ENCODE assay signal across 23 cellular contexts in the genomic region with DNA sequence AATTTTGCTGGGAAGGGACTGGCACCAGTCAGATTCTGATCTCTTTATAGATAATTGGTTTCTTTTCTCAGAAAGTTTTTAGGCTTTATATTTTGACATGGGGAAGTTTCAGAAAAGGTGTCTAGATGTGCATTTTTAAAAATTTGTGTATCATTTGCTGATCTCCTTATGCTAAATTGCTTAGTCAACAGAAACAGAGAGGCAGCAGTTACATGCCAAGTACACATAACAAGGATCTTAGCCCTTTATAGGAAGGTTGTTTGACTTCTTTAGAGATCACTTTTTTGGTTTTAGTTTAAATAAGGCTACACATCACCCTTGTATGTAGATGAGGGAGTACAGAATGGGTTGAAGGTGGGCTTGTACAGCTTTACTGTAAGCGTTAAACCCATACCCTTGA.
"Had no signal": no experiment of that assay in that cellular context is flagged by ENCODE, and none has a peak within 500 bp of the region (broad histone marks: within the 10 kb centered on the region; RNA-seq: fewer than 3 reads in every experiment).

No MANE protein-coding gene starts in this region.

- H3K27me3 Mint-ChIP-seq: naive thymus-derived CD8-positive, alpha-beta T cell; stimulated activated memory B cell treated with anti-CD40 and anti-IgM and Interleukin-4, amounts not matched to agents 10 μg/mL and 1 μg/mL and 100 μg/mL, for 72 hours had no signal

- H3K4me1 Mint-ChIP-seq: neural crest cell had no signal

- H3K4me1 ChIP-seq: prostate gland, right atrium auricular region, testis had no signal

- H3K36me3 ChIP-seq: esophagus squamous epithelium, neutrophil, prostate gland, right atrium auricular region, sigmoid colon, spleen, tibial nerve, upper lobe of left lung had no signal

- DNase-seq: effector memory CD4-positive, alpha-beta T cell; erythroblast; esophagus squamous epithelium; hypothalamus; kidney; naive thymus-derived CD8-positive, alpha-beta T cell; sigmoid colon; spleen; stimulated activated CD4-positive, alpha-beta T cell treated with anti-CD3 and anti-CD28 coated beads, Interleukin-4, amount 100 ng/mL, for 4 hours; stimulated activated naive CD8-positive, alpha-beta T cell treated with anti-CD3 and anti-CD28 coated beads, Interleukin-15, Interleukin-2, amounts not matched to agents 100 U/mL and 50 U/mL, for 24 hours; substantia nigra; testis; upper lobe of left lung had no signal

- H3K27ac ChIP-seq: coronary artery, esophagus squamous epithelium, neutrophil, prostate gland, right atrium auricular region, sigmoid colon, spleen, testis, tibial nerve, upper lobe of left lung had no signal

- ATAC-seq: left lobe of liver; naive thymus-derived CD8-positive, alpha-beta T cell; stimulated activated memory B cell treated with anti-CD40 and anti-IgM and Interleukin-4, amounts not matched to agents 10 μg/mL and 1 μg/mL and 100 μg/mL, for 72 hours; stimulated activated naive CD8-positive, alpha-beta T cell treated with anti-CD3 and anti-CD28 coated beads, Interleukin-15, Interleukin-2, amounts not matched to agents 100 U/mL and 50 U/mL, for 24 hours had no signal

- H3K4me3 ChIP-seq: coronary artery, esophagus squamous epithelium, prostate gland, right atrium auricular region, sigmoid colon, spleen, testis, tibial nerve, upper lobe of left lung had no signal

- H3K27me3 ChIP-seq: esophagus squamous epithelium, neutrophil, right atrium auricular region, sigmoid colon, spleen, testis, tibial nerve, upper lobe of left lung had no signal

- FAIRE-seq: frontal cortex, urothelium cell line had no signal

- H3K9me3 ChIP-seq: esophagus squamous epithelium, neutrophil, prostate gland, right atrium auricular region, sigmoid colon, spleen, testis, tibial nerve, upper lobe of left lung had no signal

- H3K4me3 Mint-ChIP-seq: naive thymus-derived CD8-positive, alpha-beta T cell; neural crest cell; stimulated activated memory B cell treated with anti-CD40 and anti-IgM and Interleukin-4, amounts not matched to agents 10 μg/mL and 1 μg/mL and 100 μg/mL, for 72 hours had no signal

- H3K36me3 Mint-ChIP-seq: stimulated activated memory B cell treated with anti-CD40 and anti-IgM and Interleukin-4, amounts not matched to agents 10 μg/mL and 1 μg/mL and 100 μg/mL, for 72 hours had no signal

- H3K9me3 Mint-ChIP-seq: neural crest cell; stimulated activated memory B cell treated with anti-CD40 and anti-IgM and Interleukin-4, amounts not matched to agents 10 μg/mL and 1 μg/mL and 100 μg/mL, for 72 hours had no signal

- H3K27ac Mint-ChIP-seq: stimulated activated memory B cell treated with anti-CD40 and anti-IgM and Interleukin-4, amounts not matched to agents 10 μg/mL and 1 μg/mL and 100 μg/mL, for 72 hours had no signal
